1 cellular context compared by ENCODE assay signal in the genomic region with DNA sequence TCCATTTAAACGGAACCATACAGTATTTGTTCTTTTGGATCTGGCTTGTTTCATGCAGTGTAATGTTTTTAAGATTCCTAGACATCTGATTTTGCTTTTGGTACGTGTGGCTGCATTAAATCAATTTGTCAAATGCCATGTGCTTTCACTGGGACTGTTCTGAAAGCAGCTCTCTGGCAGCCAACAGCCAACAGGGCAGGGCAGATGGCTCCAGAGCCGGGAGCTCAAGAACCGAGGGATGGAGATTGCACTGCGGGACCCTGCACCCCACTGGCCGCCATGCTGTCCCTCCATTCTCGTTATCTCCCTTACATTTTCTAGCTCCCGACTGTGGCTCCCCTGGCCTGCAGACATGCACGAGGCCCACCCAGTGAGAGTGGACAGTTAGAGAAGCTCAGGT.
TF ChIP-seq lines count a peak whose summit lies in the region.

No MANE protein-coding gene starts in this region.

TF ChIP-seq in SK-N-SH treated with all-trans-retinoic acid at 6 μM for 48 hours, 23 proteins besides CTCF, POLR2A, EP300 and RAD21 (continued from another document):
- TF ChIP-seq, protein P1, sequence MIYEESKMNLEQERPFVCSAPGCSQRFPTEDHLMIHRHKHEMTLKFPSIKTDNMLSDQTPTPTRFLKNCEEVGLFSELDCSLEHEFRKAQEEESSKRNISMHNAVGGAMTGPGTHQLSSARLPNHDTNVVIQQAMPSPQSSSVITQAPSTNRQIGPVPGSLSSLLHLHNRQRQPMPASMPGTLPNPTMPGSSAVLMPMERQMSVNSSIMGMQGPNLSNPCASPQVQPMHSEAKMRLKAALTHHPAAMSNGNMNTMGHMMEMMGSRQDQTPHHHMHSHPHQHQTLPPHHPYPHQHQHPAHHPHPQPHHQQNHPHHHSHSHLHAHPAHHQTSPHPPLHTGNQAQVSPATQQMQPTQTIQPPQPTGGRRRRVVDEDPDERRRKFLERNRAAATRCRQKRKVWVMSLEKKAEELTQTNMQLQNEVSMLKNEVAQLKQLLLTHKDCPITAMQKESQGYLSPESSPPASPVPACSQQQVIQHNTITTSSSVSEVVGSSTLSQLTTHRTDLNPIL (CRISPR knock-in tag; IDR thresholded peaks at IDR 0.05; ENCODE audit: low read depth), result no peak
- TF ChIP-seq, protein P2, sequence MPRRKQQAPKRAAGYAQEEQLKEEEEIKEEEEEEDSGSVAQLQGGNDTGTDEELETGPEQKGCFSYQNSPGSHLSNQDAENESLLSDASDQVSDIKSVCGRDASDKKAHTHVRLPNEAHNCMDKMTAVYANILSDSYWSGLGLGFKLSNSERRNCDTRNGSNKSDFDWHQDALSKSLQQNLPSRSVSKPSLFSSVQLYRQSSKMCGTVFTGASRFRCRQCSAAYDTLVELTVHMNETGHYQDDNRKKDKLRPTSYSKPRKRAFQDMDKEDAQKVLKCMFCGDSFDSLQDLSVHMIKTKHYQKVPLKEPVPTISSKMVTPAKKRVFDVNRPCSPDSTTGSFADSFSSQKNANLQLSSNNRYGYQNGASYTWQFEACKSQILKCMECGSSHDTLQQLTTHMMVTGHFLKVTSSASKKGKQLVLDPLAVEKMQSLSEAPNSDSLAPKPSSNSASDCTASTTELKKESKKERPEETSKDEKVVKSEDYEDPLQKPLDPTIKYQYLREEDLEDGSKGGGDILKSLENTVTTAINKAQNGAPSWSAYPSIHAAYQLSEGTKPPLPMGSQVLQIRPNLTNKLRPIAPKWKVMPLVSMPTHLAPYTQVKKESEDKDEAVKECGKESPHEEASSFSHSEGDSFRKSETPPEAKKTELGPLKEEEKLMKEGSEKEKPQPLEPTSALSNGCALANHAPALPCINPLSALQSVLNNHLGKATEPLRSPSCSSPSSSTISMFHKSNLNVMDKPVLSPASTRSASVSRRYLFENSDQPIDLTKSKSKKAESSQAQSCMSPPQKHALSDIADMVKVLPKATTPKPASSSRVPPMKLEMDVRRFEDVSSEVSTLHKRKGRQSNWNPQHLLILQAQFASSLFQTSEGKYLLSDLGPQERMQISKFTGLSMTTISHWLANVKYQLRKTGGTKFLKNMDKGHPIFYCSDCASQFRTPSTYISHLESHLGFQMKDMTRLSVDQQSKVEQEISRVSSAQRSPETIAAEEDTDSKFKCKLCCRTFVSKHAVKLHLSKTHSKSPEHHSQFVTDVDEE (CRISPR knock-in tag; IDR thresholded peaks at IDR 0.05), result no peak
- TF ChIP-seq ZC3H10 (CRISPR knock-in tag; IDR thresholded peaks at IDR 0.05) (no peak), CSDC2 (CRISPR knock-in tag; IDR thresholded peaks at IDR 0.05) (no peak), TOX (CRISPR knock-in tag; IDR thresholded peaks at IDR 0.05; ENCODE audit: borderline replicate concordance) (no peak), GLIS3 (CRISPR knock-in tag; IDR thresholded peaks at IDR 0.05) (no peak)
